Comparison of ENCODE assay signal across 19 cellular contexts in the genomic region with DNA sequence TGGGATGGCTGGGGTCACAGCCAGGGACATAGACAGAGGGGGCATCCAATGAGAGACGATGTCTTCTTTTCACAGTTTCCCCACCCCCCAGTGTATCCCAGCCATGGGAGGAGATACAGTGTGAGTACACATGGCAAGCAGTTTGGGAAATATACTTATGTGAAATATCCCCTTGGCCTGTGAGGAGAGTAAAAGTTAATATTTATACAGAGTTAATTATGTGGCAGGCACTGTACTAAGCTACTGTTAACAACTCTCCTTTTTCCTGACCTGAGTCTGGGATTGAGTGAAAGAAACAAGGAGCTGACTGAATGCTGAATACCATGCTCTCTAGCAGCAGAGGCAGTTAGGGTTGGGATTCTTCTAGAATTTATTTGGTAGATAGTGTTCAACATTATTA.
"Had no signal": no experiment of that assay in that cellular context is flagged by ENCODE, and none has a peak within 500 bp of the region (broad histone marks: within the 10 kb centered on the region; RNA-seq: fewer than 3 reads in every experiment).

No MANE protein-coding gene starts in this region.

- ATAC-seq: effector memory CD8-positive, alpha-beta T cell; heart right ventricle; left ventricle myocardium superior; lower lobe of right lung; pancreas; right lobe of liver; stimulated activated naive B cell treated with anti-CD40 and anti-IgM and Interleukin-4, amounts not matched to agents 10 μg/mL and 1 μg/mL and 100 μg/mL, for 72 hours; upper lobe of right lung had no signal

- DNase-seq: cortex of kidney; effector memory CD8-positive, alpha-beta T cell; erythroblast; esophagus squamous epithelium; foreskin melanocyte; glutamatergic neuron; heart right ventricle; hippocampal formation; left ventricle myocardium superior; lower lobe of right lung; naive B cell; pancreas; right lobe of liver; small intestine; stimulated activated CD4-positive, alpha-beta T cell treated with anti-CD3 and anti-CD28 coated beads, Interleukin-12 subunit alpha, Interleukin-12 subunit beta, amount 100 ng/mL, for 4 hours; stimulated activated CD4-positive, alpha-beta T cell treated with anti-CD3 and anti-CD28 coated beads, Interleukin-2, amount 100 ng/mL, for 24 hours; stimulated activated CD4-positive, alpha-beta T cell treated with anti-CD3 and anti-CD28 coated beads, Interleukin-4, amount 100 ng/mL, for 24 hours; stimulated activated naive B cell treated with anti-CD40 and anti-IgM and Interleukin-4, amounts not matched to agents 10 μg/mL and 1 μg/mL and 100 μg/mL, for 72 hours; upper lobe of right lung had no signal
